ENCODE assay signal across 7 cellular contexts in the genomic region with DNA sequence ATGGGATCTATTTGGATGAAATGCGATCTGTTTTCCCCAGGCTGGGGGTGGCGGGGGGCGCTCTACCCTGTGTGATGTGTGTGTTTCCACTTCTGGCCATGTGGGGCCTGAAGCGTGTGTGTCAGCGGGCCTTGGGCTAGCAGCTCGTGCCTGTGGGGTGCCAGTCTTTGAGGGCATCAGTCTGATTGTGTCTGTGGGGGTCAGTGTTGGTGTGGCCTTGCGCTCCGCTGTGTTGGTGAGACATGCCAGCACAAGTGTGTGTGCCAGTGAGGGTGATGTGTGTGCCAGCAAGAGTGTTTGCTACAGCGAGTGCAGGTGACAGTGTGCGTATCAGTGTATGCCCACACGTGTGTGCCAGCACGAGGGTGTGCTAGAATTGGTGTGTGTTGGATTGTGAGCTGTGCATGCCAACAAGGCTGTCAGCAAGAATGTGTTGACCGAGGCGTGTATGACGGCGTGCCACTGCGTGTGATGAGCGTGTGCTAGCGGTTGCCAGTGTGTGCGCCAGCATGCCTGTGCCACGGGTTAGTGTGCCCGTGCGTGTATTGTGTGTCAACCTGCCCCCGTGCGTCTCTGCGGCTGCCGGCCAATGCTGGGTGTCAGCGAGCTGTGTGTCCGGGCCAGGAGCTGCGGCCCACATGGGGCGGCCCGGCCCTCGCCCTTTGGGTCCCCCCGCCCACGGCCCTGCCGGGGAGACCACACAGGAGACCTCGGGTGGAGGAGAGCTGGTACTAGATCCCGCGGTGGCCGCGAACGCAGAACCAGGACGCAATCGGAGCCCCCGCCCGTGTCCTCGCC. TPM values are rescaled to one million over a fixed set of nuclear protein-coding genes. Genes with fewer than 3 reads are reported as not detected.
DNase-seq lines count a peak whose midpoint lies in the region; ATAC-seq and TF ChIP-seq lines count a peak whose summit lies in the region.

No MANE protein-coding gene starts in this region.

- H3K27me3 ChIP-seq in GM23338 (ENCODE audit: insufficient read depth) (peaks cover 14% of the 10 kb centered on the region), Peyer's patch (no peaks in the 10 kb centered on the region), left ventricle myocardium inferior (ENCODE audit: low read depth) (no peaks in the 10 kb centered on the region)

- peaks cover 34% of the 10 kb centered on the region for H3K36me3 Mint-ChIP-seq in GM23338 (ENCODE audit: low read depth)
- H3K36me3 Mint-ChIP-seq in activated naive CD8-positive, alpha-beta T cell treated with anti-CD3 and anti-CD28 coated beads, Interleukin-2, amount 10 ng/mL, durations not matched to agents 7 days and 5 days: peaks cover 10% of the 10 kb centered on the region

- no peak for TF ChIP-seq POLR2A in Peyer's patch (IDR thresholded peaks at IDR 0.05)

- H3K4me1 Mint-ChIP-seq in GM23338: peaks cover 62% of the 10 kb centered on the region
- peaks cover 58% of the 10 kb centered on the region for H3K4me1 Mint-ChIP-seq in activated naive CD8-positive, alpha-beta T cell treated with anti-CD3 and anti-CD28 coated beads, Interleukin-2, amount 10 ng/mL, durations not matched to agents 7 days and 5 days

- peak overlapping the region; percentile 86 for H3K4me2 ChIP-seq in GM23338

- H3K4me1 ChIP-seq in GM23338 (ENCODE audit: insufficient read depth) (peaks cover 32% of the 10 kb centered on the region), Peyer's patch (peaks cover 7 to 61% (median 9%) of the 10 kb centered on the region in 4 donors), left ventricle myocardium inferior (peaks cover 65% of the 10 kb centered on the region)

- H3K9me2 ChIP-seq in GM23338 (ENCODE audit: insufficient read depth): no peaks in the 10 kb centered on the region

- H3K27ac ChIP-seq in GM23338 (ENCODE audit: low read depth) (no peak overlapping the region), Peyer's patch (peak overlapping the region; percentile 81 to 95 (median 90)), left ventricle myocardium inferior (replicated peaks) (peak overlapping the region; percentile 94)

- POLR2A ChIA-PET in activated naive CD8-positive, alpha-beta T cell treated with anti-CD3 and anti-CD28 coated beads, Interleukin-2, amount 10 ng/mL, durations not matched to agents 7 days and 5 days (lab: Charles Lee): interaction anchor here (0.9 to 4.8 kb wide), 7 partner anchors 11 to 74 kb away, joined by 3 to 63 read pairs (median 6); no protein-coding TSS in a partner anchor

- H3F3A ChIP-seq in GM23338 (replicated peaks; ENCODE audit: low read depth): no peaks in the 10 kb centered on the region

- H3K9me3 ChIP-seq in Peyer's patch: no peaks in the 10 kb centered on the region
- no peaks in the 10 kb centered on the region for H3K9me3 ChIP-seq in left ventricle myocardium inferior (replicated peaks)

- no peaks in the 10 kb centered on the region for H4K20me1 ChIP-seq in GM23338 (replicated peaks; ENCODE audit: insufficient read depth)

- peak overlapping the region; percentile 72 for H3K4me3 ChIP-seq in GM23338
- peak overlapping the region; percentile 58 to 88 (median 69) for H3K4me3 ChIP-seq in Peyer's patch
- H3K4me3 ChIP-seq in left ventricle myocardium inferior: peak overlapping the region; percentile 88

- peak overlapping the region; percentile 83 for H3K4me3 Mint-ChIP-seq in GM23338
- peak overlapping the region; percentile 89 for H3K4me3 Mint-ChIP-seq in activated naive CD8-positive, alpha-beta T cell treated with anti-CD3 and anti-CD28 coated beads, Interleukin-2, amount 10 ng/mL, durations not matched to agents 7 days and 5 days

- TF ChIP-seq CTCF in GM23338 (conservative IDR thresholded peaks at IDR 0.05; ENCODE audit: low read depth in 2 of 2) (peak; percentile 22 to 30; a peak in 2 of 4 replicates), Peyer's patch (IDR thresholded peaks at IDR 0.05) (peak in 2 of 6 experiments; percentile 2 to 8), left ventricle myocardium inferior (IDR thresholded peaks at IDR 0.05; ENCODE audit: borderline replicate concordance) (no peak)

- peak overlapping the region; percentile 74; the same call in 1 of the 2 replicates for H2AFZ ChIP-seq in GM23338

- peaks cover 25% of the 10 kb centered on the region for H3K27me3 Mint-ChIP-seq in GM23338 (ENCODE audit: insufficient read depth, low read depth, poor library complexity)
- no peaks in the 10 kb centered on the region for H3K27me3 Mint-ChIP-seq in activated naive CD8-positive, alpha-beta T cell treated with anti-CD3 and anti-CD28 coated beads, Interleukin-2, amount 10 ng/mL, durations not matched to agents 7 days and 5 days

- H3K79me2 ChIP-seq in GM23338 (replicated peaks; ENCODE audit: insufficient read depth): no peaks in the 10 kb centered on the region

- peak; percentile 68 for ATAC-seq in GM23338
- peak; percentile 27 for ATAC-seq in activated naive CD8-positive, alpha-beta T cell treated with anti-CD3 and anti-CD28 coated beads, Interleukin-2, amount 10 ng/mL, durations not matched to agents 7 days and 5 days (ENCODE audit: low read depth)

- peak overlapping the region; percentile 82 for H3K27ac Mint-ChIP-seq in GM23338
- peak overlapping the region; percentile 92 for H3K27ac Mint-ChIP-seq in activated naive CD8-positive, alpha-beta T cell treated with anti-CD3 and anti-CD28 coated beads, Interleukin-2, amount 10 ng/mL, durations not matched to agents 7 days and 5 days

- H3K9me3 Mint-ChIP-seq in GM23338: no peaks in the 10 kb centered on the region; the same call in 2 of the 3 replicates
- H3K9me3 Mint-ChIP-seq in activated naive CD8-positive, alpha-beta T cell treated with anti-CD3 and anti-CD28 coated beads, Interleukin-2, amount 10 ng/mL, durations not matched to agents 7 days and 5 days: no peaks in the 10 kb centered on the region

- peak; percentile 74 for DNase-seq in GM23338 (ENCODE audit: low spot score)
- DNase-seq in Peyer's patch: peak; percentile 34 to 77 (median 73)
- DNase-seq in activated naive CD8-positive, alpha-beta T cell treated with anti-CD3 and anti-CD28 coated beads, Interleukin-2, amount 10 ng/mL, durations not matched to agents 7 days and 5 days: peak; percentile 69
- peak; percentile 59 for DNase-seq in left ventricle myocardium inferior
- peak; percentile 73 for DNase-seq in retina
- no peak for DNase-seq in GDM1 (lab: John Stamatoyannopoulos, UW)
- DNase-seq in NCI-H774 (lab: John Stamatoyannopoulos, UW): no peak

- intact Hi-C loops in left ventricle myocardium inferior (cut with micrococcal nuclease): no loop called here

- H3K36me3 ChIP-seq in GM23338 (ENCODE audit: insufficient read depth) (no peaks in the 10 kb centered on the region), Peyer's patch (no peaks in the 10 kb centered on the region), left ventricle myocardium inferior (no peaks in the 10 kb centered on the region)

TF ChIP-seq in GM23338, 12 proteins besides CTCF, POLR2A, EP300 and RAD21:
- TF ChIP-seq POLR2AphosphoS5 (IDR thresholded peaks at IDR 0.05; ENCODE audit: low read depth) (no peak), CREB1 (CRISPR knock-in tag; IDR thresholded peaks at IDR 0.05; ENCODE audit: low read depth) (peak; percentile 29; the same call in 1 of the 2 replicates), NANOG (IDR thresholded peaks at IDR 0.05; ENCODE audit: borderline replicate concordance) (no peak)

RNA-seq across cellular contexts. Expression of gene ARRB1, which starts 0.5 kb away (rescaled TPM):
- total RNA-seq in GM23338 (2014; rRNA removed; shearing (Covaris generic)): 11.1 and 17.0 TPM in 2 replicates
- 5.8 and 6.3 TPM in 2 replicates for polyA plus RNA-seq in GM23338 (2016; fragmentation: Nextera tagmentation; extraction: Ambion mirVana)
- total RNA-seq in Peyer's patch (100 to 1,000 TPM in 2 of 4 donors, 10 to 100 TPM in 2; 45.4 to 136 (median 90.6) TPM), left ventricle myocardium inferior (25.9 TPM)
- 10 to 100 TPM; 61.8 to 64.8 TPM for total RNA-seq in activated naive CD8-positive, alpha-beta T cell treated with anti-CD3 and anti-CD28 coated beads, Interleukin-2, amount 10 ng/mL, durations not matched to agents 7 days and 5 days

RNA-seq across cellular contexts. Expression of gene RPS3, which starts 48.4 kb away (rescaled TPM):
- total RNA-seq in GM23338 (2014; rRNA removed; shearing (Covaris generic)): 1,200 and 1,745 TPM in 2 replicates
- polyA plus RNA-seq in GM23338 (2016; fragmentation: Nextera tagmentation; extraction: Ambion mirVana): 2,793 and 2,848 TPM in 2 replicates
- total RNA-seq in Peyer's patch (1,000 to 10,000 TPM in 1 of 4 donors, 100 to 1,000 TPM in 3; 505 to 1,121 (median 614) TPM), left ventricle myocardium inferior (864 TPM)
- total RNA-seq in activated naive CD8-positive, alpha-beta T cell treated with anti-CD3 and anti-CD28 coated beads, Interleukin-2, amount 10 ng/mL, durations not matched to agents 7 days and 5 days: 1,000 to 10,000 TPM; 3,289 to 3,447 TPM

Comparison
In these comparisons a context has a peak if more than half of its experiments do, and no peak if none do; other contexts are left out.
1. DNase-seq: peak in GM23338 (single experiment), Peyer's patch (3 of 3), activated naive CD8-positive, alpha-beta T cell treated with anti-CD3 and anti-CD28 coated beads, Interleukin-2, amount 10 ng/mL, durations not matched to agents 7 days and 5 days (single experiment), left ventricle myocardium inferior (single experiment) and retina (single experiment); none in GDM1 (single experiment) and NCI-H774 (single experiment).
2. Peak in every context shown above with its lines, with median percentiles within 50 percentile points of each other: H3K4me3 ChIP-seq.